10 cellular contexts compared by ENCODE assay signal in genomic region chr14:77403798-77404197, GRCh38. TPM values are rescaled to one million over a fixed set of nuclear protein-coding genes. Genes with fewer than 3 reads are reported as not detected.
"Had no signal": no experiment of that assay in that cellular context is flagged by ENCODE, and none has a peak within 500 bp of the region (broad histone marks: within the 10 kb centered on the region; RNA-seq: fewer than 3 reads in every experiment).

No MANE protein-coding gene starts in this region.

- H3K27ac ChIP-seq: HL-60 had no signal

- H3K4me3 ChIP-seq: GM23338, HAP-1 had no signal

- H2AFZ ChIP-seq: GM23338 had no signal

- H3K4me2 ChIP-seq: GM23338 had no signal

- FAIRE-seq: HepG2 had no signal

- DNase-seq: H7, HFFc6, KG1 had no signal

- H3K36me3 ChIP-seq: HAP-1 had no signal

- ATAC-seq: GM23338, HCT116, HepG2 had no signal

- H3K9me3 ChIP-seq: HAP-1 had no signal

- H3K4me1 ChIP-seq: HAP-1 had no signal

RNA-seq across cellular contexts. Expression of gene NOXRED1, which starts 19.5 kb away (rescaled TPM):
- total RNA-seq: GM23338, H4, HT1080 had no signal
